Comparison of ENCODE assay signal across 31 cellular contexts in the genomic region with DNA sequence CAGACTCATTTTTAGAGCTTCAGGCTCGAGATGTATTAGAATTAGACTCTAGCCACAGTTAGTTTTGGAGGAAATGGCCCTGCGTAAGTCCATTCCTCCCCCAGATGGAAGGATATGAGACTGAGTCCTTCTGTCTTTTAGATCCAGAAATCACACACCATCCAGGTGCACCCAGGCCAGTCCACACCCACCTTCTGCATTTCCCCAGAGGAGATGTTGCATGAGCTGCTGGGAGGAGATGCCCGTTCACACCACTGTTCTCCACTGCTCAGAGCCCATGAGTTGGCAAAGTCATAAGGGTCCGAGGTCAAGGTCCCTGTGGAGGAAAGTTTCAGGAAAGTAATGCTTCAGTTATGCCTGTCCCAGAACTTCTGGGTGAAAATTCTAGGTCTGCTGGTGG. TPM values are rescaled to one million over a fixed set of nuclear protein-coding genes. Genes with fewer than 3 reads are reported as not detected.
"Had no signal": no experiment of that assay in that cellular context is flagged by ENCODE, and none has a peak within 500 bp of the region (broad histone marks: within the 10 kb centered on the region; RNA-seq: fewer than 3 reads in every experiment).

No MANE protein-coding gene starts in this region.

- DNase-seq: activated CD4-positive, alpha-beta T cell treated with anti-CD3 and anti-CD28 coated beads for 36 hours; activated CD4-positive, alpha-beta T cell treated with anti-CD3 and anti-CD28 coated beads, Interleukin-2, amount 10 ng/mL, durations not matched to agents 7 days and 5 days; activated CD4-positive, alpha-beta T cell treated with anti-CD3 and anti-CD28 coated beads, Interleukin-2, amount 50 U/mL, for 48 hours; activated CD8-positive, alpha-beta T cell treated with anti-CD3 and anti-CD28 coated beads, Interleukin-2, amount 10 ng/mL, durations not matched to agents 7 days and 5 days; activated gamma-delta T cell; activated naive CD4-positive, alpha-beta T cell treated with anti-CD3 and anti-CD28 coated beads for 36 hours; activated T-cell treated with anti-CD3 and anti-CD28 coated beads, Interleukin-2, amount 50 U/mL, for 24 hours; body of pancreas; Karpas-422; KBM-7; NCI-H1048; NCI-H1105 treated with DMSO at 0.1 percent for 48 hours; NCI-H1436; NCI-H1694; NCI-H1930; NCI-H2081 treated with DMSO at 0.1 percent for 48 hours; NCI-H345; NCI-H524 treated with DMSO at 0.1 percent for 48 hours; SHP77; SJCRH30 had no signal

- H3K36me3 ChIP-seq: adrenal gland, breast epithelium, SJCRH30 had no signal

- H3K27ac ChIP-seq: adrenal gland, body of pancreas, breast epithelium, SJCRH30, SK-N-MC had no signal

- ATAC-seq: activated CD4-positive, alpha-beta T cell treated with anti-CD3 and anti-CD28 coated beads for 36 hours; activated CD4-positive, CD25-positive, alpha-beta regulatory T cell treated with anti-CD3 and anti-CD28 coated beads, Interleukin-2, amount 50 U/mL, for 24 hours; activated CD8-positive, alpha-beta T cell treated with anti-CD3 and anti-CD28 coated beads, Interleukin-2, amount 10 ng/mL, durations not matched to agents 7 days and 5 days; activated naive CD4-positive, alpha-beta T cell treated with anti-CD3 and anti-CD28 coated beads, Interleukin-2, amount 50 U/mL, for 72 hours; body of pancreas; Panc1; WTC11 had no signal

- H3K9me3 ChIP-seq: adrenal gland, body of pancreas, breast epithelium, SJCRH30 had no signal

- FAIRE-seq: astrocyte, TTC549 had no signal

- H3K27me3 ChIP-seq: adrenal gland, body of pancreas, breast epithelium had no signal

- H3K4me3 ChIP-seq: adrenal gland, body of pancreas, breast epithelium, SJCRH30, SK-N-MC had no signal

- H3K4me1 ChIP-seq: body of pancreas, breast epithelium had no signal

RNA-seq across cellular contexts. Expression of a gene that starts 29.2 kb away (rescaled TPM):
- total RNA-seq: activated CD4-positive, alpha-beta T cell treated with anti-CD3 and anti-CD28 coated beads, Interleukin-2, amount 10 ng/mL, durations not matched to agents 7 days and 5 days; activated CD8-positive, alpha-beta T cell treated with anti-CD3 and anti-CD28 coated beads, Interleukin-2, amount 10 ng/mL, durations not matched to agents 7 days and 5 days; activated naive CD4-positive, alpha-beta T cell treated with anti-CD3 and anti-CD28 coated beads for 36 hours; activated T-helper 2 cell treated with anti-CD3 and anti-CD28 coated beads, Interferon-gamma antibody, Interleukin-2, Interleukin-4, amounts not matched to agents 10 μg/mL and 5 μg/mL and 100 μg/mL, durations not matched to agents 14 hours and 24 hours and 36 hours; MCF 10A had no signal
